22 cellular contexts compared by ENCODE assay signal in the genomic region with DNA sequence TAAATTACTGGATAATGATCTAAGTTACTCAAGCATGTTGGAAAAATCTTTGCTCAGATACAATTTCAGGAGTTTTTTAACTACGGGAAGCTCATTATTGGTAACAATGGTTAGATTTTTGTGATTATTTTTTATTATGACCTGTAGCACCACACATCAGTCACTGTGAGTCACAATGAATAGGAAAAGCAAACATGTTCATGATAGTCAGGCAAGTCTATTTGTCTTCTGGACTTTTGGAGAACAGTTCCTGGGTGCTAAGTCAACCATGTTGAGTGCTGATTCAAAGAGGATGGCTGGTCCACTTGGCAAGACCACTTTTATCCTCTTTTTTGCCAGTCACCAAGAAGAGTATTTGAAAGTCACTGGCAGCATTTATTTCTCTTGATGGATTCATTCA.
DNase-seq lines count a peak whose midpoint lies in the region; ATAC-seq and TF ChIP-seq lines count a peak whose summit lies in the region.
"Had no signal": no experiment of that assay in that cellular context is flagged by ENCODE, and none has a peak within 500 bp of the region (broad histone marks: within the 10 kb centered on the region; RNA-seq: fewer than 3 reads in every experiment).

No MANE protein-coding gene starts in this region.

- peak; percentile 51; the same call in 1 of the 3 replicates for ATAC-seq in RWPE2 (ENCODE audit: low read depth)
- ATAC-seq in GM18517 (IDR thresholded peaks at IDR 0.05; ENCODE audit: unreplicated experiment) = no peak
- ATAC-seq in Right ventricle myocardium superior (ENCODE audit: poor library complexity) = no peak
- ATAC-seq: Right ventricle myocardium inferior had no signal

- no peak overlapping the region for H3K4me3 ChIP-seq in RWPE2 (ENCODE audit: severe bottlenecking)
- H3K4me3 ChIP-seq: BLaER1, GM23248, HAP-1 had no signal

- DNase-seq in DMS153 (lab: John Stamatoyannopoulos, UW) = peak; percentile 54
- DNase-seq in DMS153 treated with DMSO at 0.1 percent for 48 hours (lab: John Stamatoyannopoulos, UW; ENCODE audit: unreplicated experiment) = no peak
- DNase-seq in DMS79 treated with DMSO at 0.1 percent for 48 hours (lab: John Stamatoyannopoulos, UW) = peak; percentile 34
- DNase-seq in RWPE2 (ENCODE audit: low spot score) = no peak
- DNase-seq in kidney glomerular epithelial cell (lab: John Stamatoyannopoulos, UW) = peak; percentile 27
- DNase-seq in stimulated activated CD4-positive, alpha-beta T cell treated with anti-CD3 and anti-CD28 coated beads, Interleukin-12 subunit alpha, Interleukin-12 subunit beta, amount 100 ng/mL, for 4 hours = no peak
- no peak for DNase-seq in Right ventricle myocardium superior
- DNase-seq: ACHN; CD4-positive, alpha-beta T cell; COR-L47; DMS 273 treated with DMSO at 0.1 percent for 48 hours; GM23248; KBM-7; NCI-H1092 treated with DMSO at 0.1 percent for 48 hours; NCI-H1436 treated with DMSO at 0.1 percent for 48 hours; NCI-H2029; NCI-H748 treated with DMSO at 0.1 percent for 48 hours had no signal

- H3K36me3 ChIP-seq in RWPE2 (ENCODE audit: low read depth) = no peaks in the 10 kb centered on the region
- H3K36me3 ChIP-seq: BLaER1, HAP-1 had no signal

- no peaks in the 10 kb centered on the region for H3K4me1 ChIP-seq in RWPE2 (ENCODE audit: insufficient read depth, poor library complexity, severe bottlenecking)
- H3K4me1 ChIP-seq: BLaER1, HAP-1 had no signal

- no peak for TF ChIP-seq CTCF in RWPE2 (IDR thresholded peaks at IDR 0.05; ENCODE audit: poor library complexity, severe bottlenecking)

- no peaks in the 10 kb centered on the region for H3K27me3 ChIP-seq in RWPE2 (ENCODE audit: insufficient read depth, poor library complexity, severe bottlenecking)
- H3K27me3 ChIP-seq: BLaER1 had no signal

- no peak overlapping the region for H3K27ac ChIP-seq in RWPE2 (ENCODE audit: poor library complexity, severe bottlenecking)
- H3K27ac ChIP-seq: 22Rv1, BLaER1, GM23248 had no signal

- intact Hi-C loops in Right ventricle myocardium superior (cut with DNase I) = no loop called here

- no peaks in the 10 kb centered on the region for H3K9me3 ChIP-seq in RWPE2 (ENCODE audit: severe bottlenecking)
- H3K9me3 ChIP-seq: BLaER1, HAP-1 had no signal

Comparison
In these comparisons a context has a peak if more than half of its experiments do, and no peak if none do; other contexts are left out.
1. DNase-seq: peak in DMS153 (single experiment), DMS79 treated with DMSO at 0.1 percent for 48 hours (single experiment) and kidney glomerular epithelial cell (single experiment); none in DMS153 treated with DMSO at 0.1 percent for 48 hours (single experiment), RWPE2 (single experiment), stimulated activated CD4-positive, alpha-beta T cell treated with anti-CD3 and anti-CD28 coated beads, Interleukin-12 subunit alpha, Interleukin-12 subunit beta, amount 100 ng/mL, for 4 hours (single experiment) and Right ventricle myocardium superior (single experiment).